9 cellular contexts compared by ENCODE assay signal in the genomic region with DNA sequence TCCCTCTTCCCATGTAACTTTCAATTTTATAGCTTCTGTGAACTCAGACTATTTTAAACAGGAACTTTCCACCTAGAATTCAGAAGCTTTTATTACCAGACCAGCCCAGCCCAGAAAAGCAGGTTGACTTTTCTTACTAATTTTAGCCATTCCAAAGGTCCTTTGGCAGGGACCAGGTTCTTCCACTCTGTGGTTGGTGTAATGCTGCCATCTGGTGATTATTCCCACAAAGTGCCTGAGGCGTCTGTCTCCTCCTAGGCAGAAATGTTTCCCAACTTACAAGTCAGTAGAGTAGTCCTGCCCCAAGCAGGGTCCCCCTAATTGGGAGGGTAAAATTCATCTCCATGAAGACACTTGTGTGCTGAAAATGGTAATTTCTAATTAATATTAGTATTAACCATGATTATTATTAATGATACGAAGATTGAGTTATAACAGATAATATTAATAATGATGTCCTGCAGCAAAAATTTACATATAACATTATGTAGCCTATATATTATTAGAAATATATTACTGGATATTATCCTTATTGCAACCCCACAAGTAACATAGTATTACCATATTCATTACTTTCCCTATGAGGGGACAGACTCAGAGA. TPM values are rescaled to one million over a fixed set of nuclear protein-coding genes. Genes with fewer than 3 reads are reported as not detected.
A peak's percentile ranks its signal among the peaks of the same experiment; 100 is the strongest.
DNase-seq lines count a peak whose midpoint lies in the region; ATAC-seq and TF ChIP-seq lines count a peak whose summit lies in the region.
"Had no signal": no experiment of that assay in that cellular context is flagged by ENCODE, and none has a peak within 500 bp of the region (broad histone marks: within the 10 kb centered on the region; RNA-seq: fewer than 3 reads in every experiment).

No MANE protein-coding gene starts in this region.

- H3K9me2 ChIP-seq in PC-3 (replicated peaks; ENCODE audit: low read length): no peaks in the 10 kb centered on the region

- DNase-seq in DMS53 (lab: John Stamatoyannopoulos, UW) (peak; percentile 91), Kasumi-1 (lab: John Stamatoyannopoulos, UW) (peak; percentile 78 to 79), PC-3 (peak; percentile 80), epithelial cell of prostate (ENCODE audit: low read depth, low spot score) (peak; percentile 22), myocyte (ENCODE audit: low read depth) (peak; percentile 32), activated T-cell treated with anti-CD3 and anti-CD28 coated beads for 4 hours (no peak), lower leg skin (ENCODE audit: low spot score in 2 of 2) (no peak)

- no peaks in the 10 kb centered on the region for H3K79me2 ChIP-seq in PC-3 (ENCODE audit: low read length)

- H3K4me1 ChIP-seq in PC-3 (ENCODE audit: insufficient read depth, low read length): no peaks in the 10 kb centered on the region

- no peak overlapping the region for H3K9ac ChIP-seq in PC-3 (ENCODE audit: low read length)

- CTCF ChIA-PET in PC-3 (lab: Charles Lee): interaction anchor here (1.3 to 1.5 kb wide), 2 partner anchors 191 to 499 kb away, joined by 5 to 6 read pairs; no protein-coding TSS in a partner anchor

- H3K27me3 ChIP-seq in PC-3 (ENCODE audit: low read length): peaks cover 46% of the 10 kb centered on the region

- no peak overlapping the region for H3K4me2 ChIP-seq in PC-3 (ENCODE audit: low read length)

- BruUV-seq in PC-3 (replicated peaks; lab: Mats Ljungman, UMichigan): no TSS peak

- no peak for TF ChIP-seq POLR2A in lower leg skin (IDR thresholded peaks at IDR 0.05)

- ATAC-seq in PC-3 (peak; percentile 90), HG03342 (IDR thresholded peaks at IDR 0.05; ENCODE audit: unreplicated experiment) (no peak)

- intact Hi-C loops in PC-3 (cut with micrococcal nuclease) (loop anchor here (1.0 kb wide), 4 partner anchors 191 to 500 kb away; no protein-coding TSS in a partner anchor), lower leg skin (cut with DNase I; ENCODE audit: low total_unique reads) (loop anchor here (10.0 kb wide), 1 partner anchor 189 kb away; no protein-coding TSS in a partner anchor)

- no peaks in the 10 kb centered on the region for H3F3A ChIP-seq in PC-3 (ENCODE audit: low read length, unreplicated experiment)

- no peaks in the 10 kb centered on the region for H4K20me1 ChIP-seq in PC-3 (ENCODE audit: low read length)

- POLR2A ChIA-PET in PC-3 (lab: Charles Lee; ENCODE audit: unreplicated experiment): no interaction called here

- H3K36me3 ChIP-seq in PC-3 (ENCODE audit: low read depth, low read length): no peaks in the 10 kb centered on the region

- no peak overlapping the region for H2AFZ ChIP-seq in PC-3 (ENCODE audit: low read length)

- no peak overlapping the region for H3K4me3 ChIP-seq in PC-3 (ENCODE audit: low read length)
- no peak overlapping the region for H3K4me3 ChIP-seq in lower leg skin (ENCODE audit: low read depth, poor library complexity, severe bottlenecking)

- H3K27ac ChIP-seq in PC-3 (ENCODE audit: low read length): no peak overlapping the region
- H3K27ac ChIP-seq in epithelial cell of prostate: no peak overlapping the region

- WGBS in lower leg skin, 2 donors: 35% methylated on average over 2 of the region's 2 CpGs

- TF ChIP-seq CTCF in PC-3 (conservative IDR thresholded peaks at IDR 0.05; ENCODE audit: low read depth, low read length) (peak; percentile 76), lower leg skin (IDR thresholded peaks at IDR 0.05) (no peak)

- H3K9me3 ChIP-seq in PC-3 (ENCODE audit: low read length): no peaks in the 10 kb centered on the region

RNA-seq across cellular contexts. Expression of a gene that starts 53.0 kb away (rescaled TPM):
- total RNA-seq in PC-3 (2014; rRNA removed): not detected in 2 replicates
- not detected in 2 replicates for total RNA-seq in myocyte
- polyA plus RNA-seq in myocyte (2012): not detected
- total RNA-seq in lower leg skin: not detected
- polyA plus RNA-seq: IgD-negative memory B cell had no signal

Comparison
In these comparisons a context has a peak if more than half of its experiments do, and no peak if none do; other contexts are left out.
1. DNase-seq: peak in DMS53 (single experiment), Kasumi-1 (2 of 2), PC-3 (single experiment), epithelial cell of prostate (single experiment) and myocyte (single experiment); none in activated T-cell treated with anti-CD3 and anti-CD28 coated beads for 4 hours (single experiment) and lower leg skin (0 of 2).